In the genomic region with DNA sequence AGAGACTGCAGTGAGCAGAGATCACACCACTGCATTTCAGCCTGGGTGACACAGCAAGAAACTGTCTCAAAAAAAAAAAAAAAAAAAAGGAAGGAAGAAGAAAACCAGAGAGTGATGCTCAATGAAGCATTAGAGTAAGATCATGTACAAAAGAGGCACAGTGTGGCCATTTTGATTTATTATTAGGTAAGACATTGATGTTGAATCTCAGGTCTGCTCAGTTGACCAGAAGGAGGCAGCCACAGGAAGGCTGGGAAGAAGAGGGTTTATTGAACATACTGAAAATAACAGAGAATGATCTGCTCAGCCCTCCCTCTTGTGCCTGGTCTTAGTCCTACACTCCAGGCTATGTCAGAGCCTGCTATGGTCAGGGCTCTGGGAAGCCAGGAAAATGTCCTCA, we compare ENCODE assay signal across 2 cellular contexts.
A peak's percentile ranks its signal among the peaks of the same experiment; 100 is the strongest.
TF ChIP-seq lines count a peak whose summit lies in the region.

No MANE protein-coding gene starts in this region.

TF ChIP-seq in A549, 52 proteins besides CTCF, POLR2A, EP300 and RAD21:
- TF ChIP-seq, protein P1, sequence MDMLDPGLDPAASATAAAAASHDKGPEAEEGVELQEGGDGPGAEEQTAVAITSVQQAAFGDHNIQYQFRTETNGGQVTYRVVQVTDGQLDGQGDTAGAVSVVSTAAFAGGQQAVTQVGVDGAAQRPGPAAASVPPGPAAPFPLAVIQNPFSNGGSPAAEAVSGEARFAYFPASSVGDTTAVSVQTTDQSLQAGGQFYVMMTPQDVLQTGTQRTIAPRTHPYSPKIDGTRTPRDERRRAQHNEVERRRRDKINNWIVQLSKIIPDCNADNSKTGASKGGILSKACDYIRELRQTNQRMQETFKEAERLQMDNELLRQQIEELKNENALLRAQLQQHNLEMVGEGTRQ (IDR thresholded peaks at IDR 0.05): no peak
- 0 out of 3 replicates have a peak, but pooled peaks have one; percentile 12 for TF ChIP-seq SMC3 (IDR thresholded peaks at IDR 0.05)
TF ChIP-seq in A549: peak in this region for 1.

TF ChIP-seq in H1, 55 proteins besides CTCF, POLR2A, EP300 and RAD21:
- TF ChIP-seq ASH2L (IDR thresholded peaks at IDR 0.05; ENCODE audit: low read length) (no peak), TCF12 (IDR thresholded peaks at IDR 0.05; ENCODE audit: low read depth, low read length) (no peak), TAF7 (optimal IDR thresholded peaks at IDR 0.05; ENCODE audit: borderline replicate concordance, low read depth, low read length) (no peak), SAP30 (IDR thresholded peaks at IDR 0.05; ENCODE audit: insufficient read depth, insufficient replicate concordance, low read length) (no peak), KDM5A (IDR thresholded peaks at IDR 0.05; ENCODE audit: low read length) (no peak), SIN3A (conservative IDR thresholded peaks at IDR 0.05 in 1 of 2, IDR thresholded peaks at IDR 0.05 in 1 of 2; ENCODE audit: low read depth in 1 of 2, low read length in 2 of 2) (no peak), SIRT6 (IDR thresholded peaks at IDR 0.05; ENCODE audit: low read length) (no peak), TAF1 (IDR thresholded peaks at IDR 0.05; ENCODE audit: low read depth, low read length) (no peak), CTBP2 (IDR thresholded peaks at IDR 0.05; ENCODE audit: borderline replicate concordance, insufficient read depth, insufficient read length, low read length) (no peak)
- TF ChIP-seq, protein P1 (IDR thresholded peaks at IDR 0.05; ENCODE audit: low read length): no peak
